2 cellular contexts compared by ENCODE assay signal in genomic region chr2:159551811-159552210, GRCh38.
TF ChIP-seq lines count a peak whose summit lies in the region.

No MANE protein-coding gene starts in this region.

TF ChIP-seq in IMR-90, 13 proteins besides CTCF, POLR2A, EP300 and RAD21:
- TF ChIP-seq FOS (IDR thresholded peaks at IDR 0.05; ENCODE audit: low read depth, low read length) (no peak), MAFK (IDR thresholded peaks at IDR 0.05; ENCODE audit: low read depth, low read length) (no peak), SMC3 (IDR thresholded peaks at IDR 0.05; ENCODE audit: low read depth, low read length) (no peak), ELK1 (IDR thresholded peaks at IDR 0.05; ENCODE audit: borderline replicate concordance, low read depth, low read length) (no peak), USF2 (IDR thresholded peaks at IDR 0.05; ENCODE audit: low read depth, low read length) (no peak), BHLHE40 (IDR thresholded peaks at IDR 0.05; ENCODE audit: low read depth, low read length) (no peak), RCOR1 (IDR thresholded peaks at IDR 0.05; ENCODE audit: insufficient replicate concordance, low read length) (no peak), MXI1 (IDR thresholded peaks at IDR 0.05; ENCODE audit: borderline replicate concordance, low read depth, low read length) (no peak), NFE2L2 (IDR thresholded peaks at IDR 0.05; ENCODE audit: low read depth, low read length) (no peak), RFX5 (IDR thresholded peaks at IDR 0.05; ENCODE audit: low read depth, low read length) (no peak), CEBPB (IDR thresholded peaks at IDR 0.05; ENCODE audit: low read depth, low read length) (no peak), CHD1 (IDR thresholded peaks at IDR 0.05; ENCODE audit: low read depth, low read length) (no peak), MAZ (IDR thresholded peaks at IDR 0.05; ENCODE audit: borderline replicate concordance, low read depth, low read length) (no peak)
TF ChIP-seq in IMR-90: peak in this region for 0.

TF ChIP-seq in H1, 55 proteins besides CTCF, POLR2A, EP300 and RAD21:
- TF ChIP-seq SIX5 (IDR thresholded peaks at IDR 0.05; ENCODE audit: low read depth, low read length) = no peak
- TF ChIP-seq CHD7 (IDR thresholded peaks at IDR 0.05; ENCODE audit: insufficient replicate concordance, low read length) = no peak
- TF ChIP-seq USF2 (IDR thresholded peaks at IDR 0.05; ENCODE audit: low read length) = no peak
- no peak for TF ChIP-seq MAFK (IDR thresholded peaks at IDR 0.05; ENCODE audit: low read depth, low read length)
- TF ChIP-seq KDM4A (IDR thresholded peaks at IDR 0.05; ENCODE audit: low read depth, low read length, severe bottlenecking) = no peak
- TF ChIP-seq TAF1 (IDR thresholded peaks at IDR 0.05; ENCODE audit: low read depth, low read length) = no peak
TF ChIP-seq in H1: peak in this region for 0.
